In genomic region chr1:41840592-41841246, GRCh38 we compare ENCODE assay signal across 1 cellular context.
TF ChIP-seq lines count a peak whose summit lies in the region.

No MANE protein-coding gene starts in this region.

TF ChIP-seq in WTC11, 78 proteins besides CTCF, POLR2A, EP300 and RAD21 (continued from another document):
- TF ChIP-seq FOXP4 (CRISPR knock-in tag; IDR thresholded peaks at IDR 0.05) (no peak), ZSCAN18 (CRISPR knock-in tag; IDR thresholded peaks at IDR 0.05) (no peak)
